In genomic region chr5:13591621-13592020, GRCh38 we compare ENCODE assay signal across 11 cellular contexts.
DNase-seq lines count a peak whose midpoint lies in the region; ATAC-seq, FAIRE-seq and TF ChIP-seq lines count a peak whose summit lies in the region.
"Had no signal": no experiment of that assay in that cellular context is flagged by ENCODE, and none has a peak within 500 bp of the region (broad histone marks: within the 10 kb centered on the region; RNA-seq: fewer than 3 reads in every experiment).

No MANE protein-coding gene starts in this region.

- no peaks in the 10 kb centered on the region for H4K20me1 ChIP-seq in GM12878 (ENCODE audit: control insufficient read depth, insufficient read depth)

- H3K4me3 ChIP-seq in GM12878, result no peak overlapping the region
- H3K4me3 ChIP-seq: MG63, sigmoid colon had no signal

- no peak for TF ChIP-seq CTCF in GM12878 (IDR thresholded peaks at IDR 0.05 in 2 of 3, conservative IDR thresholded peaks at IDR 0.05 in 1 of 3; ENCODE audit: control insufficient read depth in 2 of 3, extremely low read depth in 1 of 3, insufficient read depth in 1 of 3, low read depth in 3 of 3, low read length in 3 of 3)

- H2AFZ ChIP-seq in GM12878 (ENCODE audit: control insufficient read depth, low read depth, low read length), result no peak overlapping the region

- ATAC-seq in GM12878 (no peak), HG03095 (IDR thresholded peaks at IDR 0.05; ENCODE audit: unreplicated experiment) (no peak), left lobe of liver (no peak)
- no peak for ATAC-seq in activated CD8-positive, alpha-beta memory T cell treated with anti-CD3 and anti-CD28 coated beads, Interleukin-2, amount 10 ng/mL, durations not matched to agents 7 days and 5 days

- no peaks in the 10 kb centered on the region for H3K4me1 ChIP-seq in GM12878 (ENCODE audit: control insufficient read depth, insufficient read depth, low read length)
- H3K4me1 ChIP-seq: sigmoid colon had no signal

- no peaks in the 10 kb centered on the region for H3K9me3 ChIP-seq in GM12878 (replicated peaks; ENCODE audit: control insufficient read depth, insufficient read depth, low read length)
- H3K9me3 ChIP-seq: MG63, sigmoid colon had no signal

- H3K27me3 ChIP-seq in GM12878 (replicated peaks in 1 of 2; ENCODE audit: control insufficient read depth in 2 of 2, insufficient read depth in 2 of 2, low read length in 1 of 2), result no peaks in the 10 kb centered on the region
- H3K27me3 ChIP-seq: MG63, sigmoid colon had no signal

- no peaks in the 10 kb centered on the region for H3K36me3 ChIP-seq in GM12878 (ENCODE audit: control insufficient read depth in 2 of 2, insufficient read depth in 2 of 2, low read length in 1 of 2)
- H3K36me3 ChIP-seq: MG63, sigmoid colon had no signal

- no peaks in the 10 kb centered on the region for H3K79me2 ChIP-seq in GM12878 (ENCODE audit: control insufficient read depth, insufficient read depth, low read length)

- TF ChIP-seq RAD21 in GM12878 (IDR thresholded peaks at IDR 0.05; ENCODE audit: insufficient read depth, low read depth, low read length), result no peak

- RAD21 ChIA-PET in GM12878 (lab: Charles Lee; ENCODE audit: unreplicated experiment), result no interaction called here

- no peaks in the 10 kb centered on the region for H3K9me3 Mint-ChIP-seq in activated CD8-positive, alpha-beta memory T cell treated with anti-CD3 and anti-CD28 coated beads, Interleukin-2, amount 10 ng/mL, durations not matched to agents 7 days and 5 days (ENCODE audit: low read depth)

- H3K4me2 ChIP-seq in GM12878 (ENCODE audit: control insufficient read depth, insufficient read depth), result no peak overlapping the region

- H3K4me1 Mint-ChIP-seq in activated CD8-positive, alpha-beta memory T cell treated with anti-CD3 and anti-CD28 coated beads, Interleukin-2, amount 10 ng/mL, durations not matched to agents 7 days and 5 days, result no peaks in the 10 kb centered on the region

- BruUV-seq in GM12878 (replicated peaks; lab: Mats Ljungman, UMichigan), result no TSS peak

- intact Hi-C loops in GM12878 (cut with micrococcal nuclease; ENCODE audit: unreplicated experiment), result no loop called here

- in situ Hi-C loops in GM12878 (cut with MboI), result no loop called here

- POLR2A ChIA-PET in GM12878 (lab: Charles Lee), result no interaction called here

- no peaks in the 10 kb centered on the region for H3K36me3 Mint-ChIP-seq in activated CD8-positive, alpha-beta memory T cell treated with anti-CD3 and anti-CD28 coated beads, Interleukin-2, amount 10 ng/mL, durations not matched to agents 7 days and 5 days

- CTCF ChIA-PET in GM12878 (lab: Yijun Ruan, JAX), result interaction anchor here (1.5 kb wide), 1 partner anchor 9 kb away, joined by 3 read pairs; no protein-coding TSS in a partner anchor
- CTCF ChIA-PET in activated CD8-positive, alpha-beta memory T cell treated with anti-CD3 and anti-CD28 coated beads, Interleukin-2, amount 10 ng/mL, durations not matched to agents 7 days and 5 days (lab: Charles Lee), result no interaction called here

- H3K9ac ChIP-seq in GM12878 (ENCODE audit: control insufficient read depth, insufficient read depth, low read length), result no peak overlapping the region

- SMC1A ChIA-PET in GM12878 (lab: Charles Lee; ENCODE audit: uncharacterized antibody, unreplicated experiment), result no interaction called here

- no peaks in the 10 kb centered on the region for H3K27me3 Mint-ChIP-seq in activated CD8-positive, alpha-beta memory T cell treated with anti-CD3 and anti-CD28 coated beads, Interleukin-2, amount 10 ng/mL, durations not matched to agents 7 days and 5 days

- no peak overlapping the region for H3K27ac Mint-ChIP-seq in activated CD8-positive, alpha-beta memory T cell treated with anti-CD3 and anti-CD28 coated beads, Interleukin-2, amount 10 ng/mL, durations not matched to agents 7 days and 5 days

- no peak for FAIRE-seq in GM12878 (lab: Jason Lieb, UNC)

- DNase-seq in ELR (ENCODE audit: low read depth) (peak; percentile 95), NCI-H460 (ENCODE audit: extremely low read depth, low read depth) (peak; percentile 52), GM12878 (ENCODE audit: low read depth, low spot score) (no peak), myocyte (ENCODE audit: low read depth) (peak; percentile 84), left lobe of liver (ENCODE audit: low spot score) (no peak), DMS79 treated with DMSO at 0.1 percent for 48 hours (lab: John Stamatoyannopoulos, UW) (no peak)
- DNase-seq in activated CD8-positive, alpha-beta memory T cell treated with anti-CD3 and anti-CD28 coated beads, Interleukin-2, amount 10 ng/mL, durations not matched to agents 7 days and 5 days, result no peak
- DNase-seq: erythroblast, MG63, sigmoid colon had no signal

- H3K27ac ChIP-seq in GM12878 (ENCODE audit: control insufficient read depth, insufficient read depth), result no peak overlapping the region
- H3K27ac ChIP-seq: sigmoid colon had no signal

- TF ChIP-seq POLR2A in GM12878 (IDR thresholded peaks at IDR 0.05; ENCODE audit: low read depth, low read length), result no peak

- WGBS in GM12878 (ENCODE audit: insufficient coverage, insufficient replicate concordance, low lambda C conversion rate, missing lambda C conversion rate), result 0% methylated on average over 1 of the region's 1 CpG

- no peak for TF ChIP-seq EP300 in GM12878 (IDR thresholded peaks at IDR 0.05; ENCODE audit: borderline replicate concordance in 1 of 2, control insufficient read depth in 1 of 2, low read depth in 2 of 2, low read length in 2 of 2)

- H3K4me3 Mint-ChIP-seq in activated CD8-positive, alpha-beta memory T cell treated with anti-CD3 and anti-CD28 coated beads, Interleukin-2, amount 10 ng/mL, durations not matched to agents 7 days and 5 days, result no peak overlapping the region

TF ChIP-seq in GM12878, 131 proteins besides CTCF, POLR2A, EP300 and RAD21:
- peak; percentile 17; the same call in 1 of the 2 replicates for TF ChIP-seq SPI1 (IDR thresholded peaks at IDR 0.05; ENCODE audit: borderline replicate concordance, insufficient read depth, low read depth, low read length)
- TF ChIP-seq ZNF207 (IDR thresholded peaks at IDR 0.05; ENCODE audit: borderline replicate concordance), result no peak

Comparison
In these comparisons a context has a peak if more than half of its experiments do, and no peak if none do; other contexts are left out.
1. DNase-seq: peak in ELR (single experiment), NCI-H460 (single experiment) and myocyte (single experiment); none in GM12878 (single experiment), left lobe of liver (single experiment), activated CD8-positive, alpha-beta memory T cell treated with anti-CD3 and anti-CD28 coated beads, Interleukin-2, amount 10 ng/mL, durations not matched to agents 7 days and 5 days (single experiment) and DMS79 treated with DMSO at 0.1 percent for 48 hours (single experiment).